1 cellular context compared by ENCODE assay signal in the genomic region with DNA sequence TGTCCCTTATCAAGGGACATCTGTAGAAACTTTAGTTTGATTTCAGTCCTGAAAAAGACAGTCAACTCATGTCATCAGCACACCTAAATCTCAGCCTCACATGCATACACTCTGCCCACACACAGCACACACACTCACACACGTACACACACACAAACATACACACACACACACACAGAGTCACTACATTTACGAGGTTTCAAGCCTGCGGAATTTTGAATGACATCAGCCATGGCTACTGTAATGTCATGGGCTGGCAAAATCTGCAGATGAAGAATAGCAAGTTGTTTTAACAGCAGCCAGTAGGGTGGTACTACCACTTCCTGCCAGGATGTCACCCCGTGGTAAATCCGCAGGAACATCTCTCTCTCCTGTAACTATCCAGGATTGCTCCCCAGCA.
TF ChIP-seq lines count a peak whose summit lies in the region.

No MANE protein-coding gene starts in this region.

TF ChIP-seq in SK-N-SH, 30 proteins besides CTCF, POLR2A, EP300 and RAD21 (continued from another document):
- TF ChIP-seq, protein P1, sequence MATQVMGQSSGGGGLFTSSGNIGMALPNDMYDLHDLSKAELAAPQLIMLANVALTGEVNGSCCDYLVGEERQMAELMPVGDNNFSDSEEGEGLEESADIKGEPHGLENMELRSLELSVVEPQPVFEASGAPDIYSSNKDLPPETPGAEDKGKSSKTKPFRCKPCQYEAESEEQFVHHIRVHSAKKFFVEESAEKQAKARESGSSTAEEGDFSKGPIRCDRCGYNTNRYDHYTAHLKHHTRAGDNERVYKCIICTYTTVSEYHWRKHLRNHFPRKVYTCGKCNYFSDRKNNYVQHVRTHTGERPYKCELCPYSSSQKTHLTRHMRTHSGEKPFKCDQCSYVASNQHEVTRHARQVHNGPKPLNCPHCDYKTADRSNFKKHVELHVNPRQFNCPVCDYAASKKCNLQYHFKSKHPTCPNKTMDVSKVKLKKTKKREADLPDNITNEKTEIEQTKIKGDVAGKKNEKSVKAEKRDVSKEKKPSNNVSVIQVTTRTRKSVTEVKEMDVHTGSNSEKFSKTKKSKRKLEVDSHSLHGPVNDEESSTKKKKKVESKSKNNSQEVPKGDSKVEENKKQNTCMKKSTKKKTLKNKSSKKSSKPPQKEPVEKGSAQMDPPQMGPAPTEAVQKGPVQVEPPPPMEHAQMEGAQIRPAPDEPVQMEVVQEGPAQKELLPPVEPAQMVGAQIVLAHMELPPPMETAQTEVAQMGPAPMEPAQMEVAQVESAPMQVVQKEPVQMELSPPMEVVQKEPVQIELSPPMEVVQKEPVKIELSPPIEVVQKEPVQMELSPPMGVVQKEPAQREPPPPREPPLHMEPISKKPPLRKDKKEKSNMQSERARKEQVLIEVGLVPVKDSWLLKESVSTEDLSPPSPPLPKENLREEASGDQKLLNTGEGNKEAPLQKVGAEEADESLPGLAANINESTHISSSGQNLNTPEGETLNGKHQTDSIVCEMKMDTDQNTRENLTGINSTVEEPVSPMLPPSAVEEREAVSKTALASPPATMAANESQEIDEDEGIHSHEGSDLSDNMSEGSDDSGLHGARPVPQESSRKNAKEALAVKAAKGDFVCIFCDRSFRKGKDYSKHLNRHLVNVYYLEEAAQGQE (IDR thresholded peaks at IDR 0.05; ENCODE audit: low read depth, low read length): no peak
- TF ChIP-seq MEF2A (IDR thresholded peaks at IDR 0.05; ENCODE audit: borderline replicate concordance, low read depth) (no peak), TEAD4 (IDR thresholded peaks at IDR 0.05; ENCODE audit: borderline replicate concordance, insufficient read depth) (no peak), CHD2 (IDR thresholded peaks at IDR 0.05; ENCODE audit: low read length, partially characterized antibody) (no peak), JUND (IDR thresholded peaks at IDR 0.05) (no peak), SIN3A (IDR thresholded peaks at IDR 0.05; ENCODE audit: borderline replicate concordance, low read depth, low read length) (no peak), YY1 (IDR thresholded peaks at IDR 0.05; ENCODE audit: low read depth) (no peak), NFIC (IDR thresholded peaks at IDR 0.05; ENCODE audit: borderline replicate concordance) (no peak), SMC3 (IDR thresholded peaks at IDR 0.05; ENCODE audit: low read depth, low read length) (no peak), NRF1 (IDR thresholded peaks at IDR 0.05; ENCODE audit: low read depth, low read length) (no peak), GABPA (IDR thresholded peaks at IDR 0.05; ENCODE audit: low read depth) (no peak)
- TF ChIP-seq, protein P2, sequence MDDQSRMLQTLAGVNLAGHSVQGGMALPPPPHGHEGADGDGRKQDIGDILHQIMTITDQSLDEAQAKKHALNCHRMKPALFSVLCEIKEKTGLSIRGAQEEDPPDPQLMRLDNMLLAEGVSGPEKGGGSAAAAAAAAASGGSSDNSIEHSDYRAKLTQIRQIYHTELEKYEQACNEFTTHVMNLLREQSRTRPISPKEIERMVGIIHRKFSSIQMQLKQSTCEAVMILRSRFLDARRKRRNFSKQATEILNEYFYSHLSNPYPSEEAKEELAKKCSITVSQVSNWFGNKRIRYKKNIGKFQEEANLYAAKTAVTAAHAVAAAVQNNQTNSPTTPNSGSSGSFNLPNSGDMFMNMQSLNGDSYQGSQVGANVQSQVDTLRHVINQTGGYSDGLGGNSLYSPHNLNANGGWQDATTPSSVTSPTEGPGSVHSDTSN (IDR thresholded peaks at IDR 0.05): no peak
